In the genomic region with DNA sequence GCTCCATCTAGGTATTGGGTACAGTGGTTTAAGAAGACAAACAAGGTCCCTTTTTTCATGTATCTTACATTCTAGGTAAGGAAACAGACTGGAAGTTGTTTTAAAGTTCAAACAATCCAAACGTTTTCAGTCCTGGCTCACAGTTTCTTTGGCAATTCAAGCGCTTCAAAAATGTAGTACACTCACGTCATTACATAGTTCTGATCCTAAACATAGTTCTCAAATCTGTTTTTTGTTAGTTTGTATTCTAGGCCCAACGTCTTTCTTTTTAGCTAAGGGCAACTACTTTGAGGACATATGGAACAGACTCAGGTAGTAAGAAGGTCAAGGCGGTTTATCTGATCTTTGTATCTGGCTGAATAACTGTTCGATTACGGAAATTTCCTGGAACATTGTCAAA, we compare ENCODE assay signal across 24 cellular contexts. TPM values are rescaled to one million over a fixed set of nuclear protein-coding genes. Genes with fewer than 3 reads are reported as not detected.
"Had no signal": no experiment of that assay in that cellular context is flagged by ENCODE, and none has a peak within 500 bp of the region (broad histone marks: within the 10 kb centered on the region; RNA-seq: fewer than 3 reads in every experiment).

No MANE protein-coding gene starts in this region.

- H3K27me3 ChIP-seq: gastrocnemius medialis, heart right ventricle, right atrium auricular region, transverse colon, uterus had no signal

- H3K4me1 ChIP-seq: gastrocnemius medialis, heart right ventricle, right atrium auricular region, transverse colon, uterus had no signal

- ATAC-seq: activated CD8-positive, alpha-beta memory T cell treated with anti-CD3 and anti-CD28 coated beads, Interleukin-2, amount 10 ng/mL, durations not matched to agents 7 days and 5 days; activated T-helper 17 cell treated with anti-CD3 and anti-CD28 coated beads, Interleukin-2, amount 50 U/mL, for 72 hours; gastrocnemius medialis; heart right ventricle; left ventricle myocardium superior had no signal

- H3K36me3 Mint-ChIP-seq: activated CD4-positive, alpha-beta memory T cell treated with anti-CD3 and anti-CD28 coated beads for 36 hours; activated CD8-positive, alpha-beta memory T cell treated with anti-CD3 and anti-CD28 coated beads, Interleukin-2, amount 10 ng/mL, durations not matched to agents 7 days and 5 days had no signal

- H3K36me3 ChIP-seq: gastrocnemius medialis, heart right ventricle, right atrium auricular region, transverse colon, uterus had no signal

- H3K4me3 ChIP-seq: gastrocnemius medialis, heart right ventricle, right atrium auricular region, transverse colon, uterus had no signal

- H3K27ac ChIP-seq: gastrocnemius medialis, heart right ventricle, right atrium auricular region, transverse colon, uterus had no signal

- H3K27ac Mint-ChIP-seq: activated B cell treated with CpG ODN at 0.5 μM for 24 hours; activated CD4-positive, alpha-beta memory T cell treated with anti-CD3 and anti-CD28 coated beads for 36 hours; activated CD8-positive, alpha-beta memory T cell treated with anti-CD3 and anti-CD28 coated beads, Interleukin-2, amount 10 ng/mL, durations not matched to agents 7 days and 5 days; activated T-helper 17 cell treated with anti-CD3 and anti-CD28 coated beads, Interleukin-2, amount 50 U/mL, for 72 hours had no signal

- H3K9me3 ChIP-seq: gastrocnemius medialis, right atrium auricular region, transverse colon, uterus had no signal

- DNase-seq: activated B cell treated with CpG ODN at 0.5 μM for 24 hours; activated CD4-positive, alpha-beta memory T cell treated with anti-CD3 and anti-CD28 coated beads for 36 hours; activated CD4-positive, alpha-beta T cell treated with anti-CD3 and anti-CD28 coated beads for 4 hours; activated CD8-positive, alpha-beta memory T cell treated with anti-CD3 and anti-CD28 coated beads, Interleukin-2, amount 10 ng/mL, durations not matched to agents 7 days and 5 days; activated naive CD4-positive, alpha-beta T cell; activated T-cell treated with anti-CD3 and anti-CD28 coated beads, Interleukin-2, amount 50 U/mL, for 1 hour; anterior cingulate cortex; cortex of kidney; effector CD4-positive, alpha-beta T cell; gastrocnemius medialis; heart right ventricle; kidney glomerular epithelial cell; left ventricle myocardium superior; occipital lobe; stimulated activated CD4-positive, alpha-beta T cell treated with anti-CD3 and anti-CD28 coated beads, Interleukin-12 subunit alpha, Interleukin-12 subunit beta, amount 100 ng/mL, for 4 hours; stimulated activated CD4-positive, alpha-beta T cell treated with anti-CD3 and anti-CD28 coated beads, Interleukin-1b, Interleukin-23, amount 100 ng/mL, for 48 hours; stimulated activated naive CD4-positive, alpha-beta T cell treated with Interleukin-2 at 50 U/mL for 16 hours; substantia nigra; T-helper 1 cell; T-helper 9 cell; transverse colon; uterus had no signal

RNA-seq across cellular contexts. Expression of gene PLCB4, which starts 36.9 kb away (rescaled TPM):
- total RNA-seq: activated B cell treated with CpG ODN at 0.5 μM for 24 hours; activated CD4-positive, alpha-beta memory T cell treated with anti-CD3 and anti-CD28 coated beads for 36 hours; activated CD8-positive, alpha-beta memory T cell treated with anti-CD3 and anti-CD28 coated beads, Interleukin-2, amount 10 ng/mL, durations not matched to agents 7 days and 5 days; activated T-helper 17 cell treated with anti-CD3 and anti-CD28 coated beads, Interleukin-2, amount 50 U/mL, for 72 hours had no signal
